In genomic region chrX:13064599-13065143, GRCh38 we compare ENCODE assay signal across 1 cellular context.
A peak's percentile ranks its signal among the peaks of the same experiment; 100 is the strongest.
TF ChIP-seq lines count a peak whose summit lies in the region.

No MANE protein-coding gene starts in this region.

TF ChIP-seq in GM12878, 131 proteins besides CTCF, POLR2A, EP300 and RAD21:
- TF ChIP-seq CUX1 (IDR thresholded peaks at IDR 0.05; ENCODE audit: insufficient replicate concordance, low read depth, low read length) = no peak
- no peak for TF ChIP-seq CEBPB (IDR thresholded peaks at IDR 0.05; ENCODE audit: borderline replicate concordance in 1 of 2, low read depth in 2 of 2, low read length in 2 of 2)
- TF ChIP-seq MEF2B (IDR thresholded peaks at IDR 0.05; ENCODE audit: partially characterized antibody, poor library complexity, severe bottlenecking) = peak; percentile 30
